In the genomic region with DNA sequence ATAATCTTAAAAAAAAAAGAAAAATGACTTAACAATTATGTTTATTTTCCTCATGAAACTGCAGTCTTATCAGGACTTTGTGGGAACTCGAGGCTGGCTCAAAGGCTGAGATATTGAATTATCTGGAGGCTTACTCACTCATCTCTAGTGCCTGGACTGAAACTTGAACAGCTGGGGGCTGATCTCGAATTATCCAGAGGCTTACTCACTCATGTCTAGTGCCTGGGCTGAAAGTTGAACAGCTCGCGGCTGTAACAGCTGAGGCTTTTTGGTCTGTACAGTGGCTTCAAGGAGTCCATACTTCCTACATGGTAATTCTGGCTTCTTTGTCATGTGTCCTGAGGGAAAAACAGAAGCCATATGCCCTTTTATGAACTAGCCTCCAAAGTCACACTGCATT, we compare ENCODE assay signal across 26 cellular contexts.
DNase-seq lines count a peak whose midpoint lies in the region; ATAC-seq and TF ChIP-seq lines count a peak whose summit lies in the region.
"Had no signal": no experiment of that assay in that cellular context is flagged by ENCODE, and none has a peak within 500 bp of the region (broad histone marks: within the 10 kb centered on the region; RNA-seq: fewer than 3 reads in every experiment).

No MANE protein-coding gene starts in this region.

- H3F3A ChIP-seq in SK-N-SH (replicated peaks; ENCODE audit: insufficient read depth) = no peaks in the 10 kb centered on the region

- no peaks in the 10 kb centered on the region for H3K4me1 ChIP-seq in SK-N-SH (ENCODE audit: control insufficient read depth in 1 of 2, insufficient read depth in 2 of 2, low read depth in 1 of 2, low read length in 1 of 2)
- H3K4me1 ChIP-seq in adipocyte (ENCODE audit: control insufficient read depth, insufficient read depth, low read length) = no peaks in the 10 kb centered on the region
- H3K4me1 ChIP-seq in osteoblast (ENCODE audit: insufficient read depth, low read length) = peaks cover 4% of the 10 kb centered on the region
- H3K4me1 ChIP-seq: gastrocnemius medialis, neural progenitor cell, upper lobe of right lung had no signal

- no peak for TF ChIP-seq CTCF in SK-N-SH (IDR thresholded peaks at IDR 0.05)
- TF ChIP-seq CTCF in fibroblast of pulmonary artery (IDR thresholded peaks at IDR 0.05; ENCODE audit: low read length, missing control alignments) = no peak
- TF ChIP-seq CTCF in osteoblast (IDR thresholded peaks at IDR 0.05; ENCODE audit: extremely low read depth, low read depth, low read length) = no peak

- no peak overlapping the region for H3K9ac ChIP-seq in SK-N-SH
- no peak overlapping the region for H3K9ac ChIP-seq in adipocyte (ENCODE audit: low read length)
- H3K9ac ChIP-seq: neural progenitor cell had no signal

- DNase-seq in SK-N-SH (no peak), adipocyte (ENCODE audit: low read depth) (peak; percentile 48), fibroblast of pulmonary artery (ENCODE audit: low read depth) (peak; percentile 73), osteoblast (ENCODE audit: insufficient read length, low spot score, missing footprints) (peak; percentile 51), G401 (ENCODE audit: low spot score) (no peak), head of caudate nucleus (no peak), HCEC 1CT (no peak)
- DNase-seq: activated naive CD4-positive, alpha-beta T cell treated with anti-CD3 and anti-CD28 coated beads, Interleukin-2, amount 10 ng/mL, durations not matched to agents 7 days and 5 days; activated T-cell treated with anti-CD3 and anti-CD28 coated beads, Interleukin-2, amount 50 U/mL, for 24 hours; CD4-positive, alpha-beta memory T cell; gastrocnemius medialis; NCI-H1105 treated with DMSO at 0.1 percent for 48 hours; NCI-H2029; NCI-H2227 treated with DMSO at 0.1 percent for 48 hours; PC-9; SIG-M5; substantia nigra; T-cell; upper lobe of right lung had no signal

- no peak overlapping the region for H3K4me2 ChIP-seq in SK-N-SH
- no peak overlapping the region for H3K4me2 ChIP-seq in osteoblast (ENCODE audit: insufficient read depth, low read length)
- H3K4me2 ChIP-seq: neural progenitor cell, PC-9 had no signal

- H4K20me1 ChIP-seq in SK-N-SH (ENCODE audit: insufficient read depth) (no peaks in the 10 kb centered on the region), osteoblast (ENCODE audit: insufficient read depth, low read length) (no peaks in the 10 kb centered on the region)

- H3K27me3 ChIP-seq in SK-N-SH (ENCODE audit: insufficient read depth) (no peaks in the 10 kb centered on the region), adipocyte (replicated peaks; ENCODE audit: control insufficient read depth, insufficient read depth, low read length) (no peaks in the 10 kb centered on the region), osteoblast (ENCODE audit: insufficient read depth, low read length) (no peaks in the 10 kb centered on the region)
- H3K27me3 ChIP-seq: gastrocnemius medialis, neural progenitor cell, upper lobe of right lung had no signal

- H3K9me2 ChIP-seq in SK-N-SH = no peaks in the 10 kb centered on the region

- CTCF ChIA-PET in SK-N-SH (lab: Yijun Ruan, JAX) = no interaction called here

- H3K9me3 ChIP-seq in SK-N-SH = no peaks in the 10 kb centered on the region
- peaks cover 9% of the 10 kb centered on the region for H3K9me3 ChIP-seq in adipocyte (ENCODE audit: control insufficient read depth, low read length)
- no peaks in the 10 kb centered on the region for H3K9me3 ChIP-seq in osteoblast (ENCODE audit: low read depth, low read length)
- H3K9me3 ChIP-seq: gastrocnemius medialis had no signal

- H3K4me3 ChIP-seq in SK-N-SH (ENCODE audit: low read depth in 2 of 2, low read length in 1 of 2) = no peak overlapping the region
- no peak overlapping the region for H3K4me3 ChIP-seq in adipocyte (ENCODE audit: low read length)
- H3K4me3 ChIP-seq in fibroblast of pulmonary artery (replicated peaks; ENCODE audit: low read depth, low read length) = no peak overlapping the region
- H3K4me3 ChIP-seq in osteoblast (ENCODE audit: insufficient read depth, low read length) = no peak overlapping the region
- H3K4me3 ChIP-seq: gastrocnemius medialis, lung, neural progenitor cell, PC-9, skin epidermis, upper lobe of right lung had no signal

- H3K36me3 ChIP-seq in SK-N-SH (replicated peaks in 1 of 2; ENCODE audit: control insufficient read depth in 1 of 2, insufficient read depth in 2 of 2, low read length in 1 of 2) = no peaks in the 10 kb centered on the region
- H3K36me3 ChIP-seq in adipocyte (ENCODE audit: control insufficient read depth, insufficient read depth, low read length, severe bottlenecking) = no peaks in the 10 kb centered on the region
- H3K36me3 ChIP-seq in osteoblast (ENCODE audit: insufficient read depth, low read length) = no peaks in the 10 kb centered on the region
- H3K36me3 ChIP-seq: gastrocnemius medialis, neural progenitor cell, upper lobe of right lung had no signal

- intact Hi-C loops in head of caudate nucleus (cut with DNase I) = no loop called here

- H2AFZ ChIP-seq in SK-N-SH (ENCODE audit: low read depth) (no peak overlapping the region), osteoblast (ENCODE audit: low read length) (peak overlapping the region; percentile 18)
- H2AFZ ChIP-seq: neural progenitor cell, PC-9 had no signal

- TF ChIP-seq EP300 in SK-N-SH (IDR thresholded peaks at IDR 0.05; ENCODE audit: borderline replicate concordance in 1 of 2, low read depth in 1 of 2, low read length in 1 of 2) = no peak

- no peak for TF ChIP-seq RAD21 in SK-N-SH (IDR thresholded peaks at IDR 0.05; ENCODE audit: low read length)

- POLR2A ChIA-PET in SK-N-SH (lab: Yijun Ruan, JAX) = no interaction called here

- in situ Hi-C loops in G401 (cut with HindIII; ENCODE audit: low sequenced_read_pairs) = no loop called here

- H3K27ac ChIP-seq in SK-N-SH (ENCODE audit: low read depth in 2 of 2, low read length in 1 of 2) = no peak overlapping the region
- H3K27ac ChIP-seq in osteoblast (ENCODE audit: low read depth, low read length) = no peak overlapping the region
- H3K27ac ChIP-seq: epithelial cell of prostate, gastrocnemius medialis, neural progenitor cell, PC-9, skin epidermis, upper lobe of right lung had no signal

- H3K79me2 ChIP-seq in SK-N-SH (ENCODE audit: insufficient read depth) (no peaks in the 10 kb centered on the region), osteoblast (ENCODE audit: insufficient read depth, low read length) (no peaks in the 10 kb centered on the region)

- peak; percentile 33; the same call in 1 of the 3 replicates for ATAC-seq in SK-N-SH treated with all-trans-retinoic acid at 6 μM for 48 hours
- ATAC-seq: gastrocnemius medialis; HCT116; stimulated activated effector memory CD8-positive, alpha-beta T cell treated with anti-CD3 and anti-CD28 coated beads, Interleukin-12 subunit alpha, Interleukin-12 subunit beta, amount 100 ng/mL, for 72 hours; T-cell; upper lobe of right lung had no signal

- WGBS in SK-N-SH (ENCODE audit: low lambda C conversion rate) = 30% methylated on average over 4 of the region's 4 CpGs

TF ChIP-seq in SK-N-SH treated with all-trans-retinoic acid at 6 μM for 48 hours, 23 proteins besides CTCF, POLR2A, EP300 and RAD21 (continues in another document):
- TF ChIP-seq SNAI2 (CRISPR knock-in tag; IDR thresholded peaks at IDR 0.05) (no peak), TOX (CRISPR knock-in tag; IDR thresholded peaks at IDR 0.05; ENCODE audit: borderline replicate concordance) (no peak), CREB5 (CRISPR knock-in tag; IDR thresholded peaks at IDR 0.05; ENCODE audit: low read depth) (no peak), ZFP30 (CRISPR knock-in tag; IDR thresholded peaks at IDR 0.05) (no peak)

TF ChIP-seq in SK-N-SH, 30 proteins besides CTCF, POLR2A, EP300 and RAD21 (continues in another document):
- TF ChIP-seq TAF1 (IDR thresholded peaks at IDR 0.05; ENCODE audit: borderline replicate concordance, low read depth, low read length) = no peak
- no peak for TF ChIP-seq POLR2AphosphoS5 (IDR thresholded peaks at IDR 0.05; ENCODE audit: low read depth, low read length)
- TF ChIP-seq EZH2phosphoT487 (IDR thresholded peaks at IDR 0.05; ENCODE audit: borderline replicate concordance, low read depth) = no peak
- no peak for TF ChIP-seq RFX5 (IDR thresholded peaks at IDR 0.05; ENCODE audit: low read length)
- TF ChIP-seq YY1 (IDR thresholded peaks at IDR 0.05; ENCODE audit: low read depth) = no peak
- TF ChIP-seq ZBTB33 (IDR thresholded peaks at IDR 0.05; ENCODE audit: borderline replicate concordance, low read depth) = no peak
- TF ChIP-seq RCOR1 (IDR thresholded peaks at IDR 0.05; ENCODE audit: low read length) = no peak
- no peak for TF ChIP-seq PBX3 (IDR thresholded peaks at IDR 0.05)
- no peak for TF ChIP-seq NRF1 (IDR thresholded peaks at IDR 0.05; ENCODE audit: low read depth, low read length)
- no peak for TF ChIP-seq SMC3 (IDR thresholded peaks at IDR 0.05; ENCODE audit: low read depth, low read length)

Comparison
In these comparisons a context has a peak if more than half of its experiments do, and no peak if none do; other contexts are left out.
1. DNase-seq: peak in adipocyte (single experiment), fibroblast of pulmonary artery (single experiment) and osteoblast (single experiment); none in SK-N-SH (single experiment), G401 (single experiment), head of caudate nucleus (0 of 42) and HCEC 1CT (single experiment).